In genomic region chr6:3660473-3660872, GRCh38 we compare ENCODE assay signal across 29 cellular contexts.
"Had no signal": no experiment of that assay in that cellular context is flagged by ENCODE, and none has a peak within 500 bp of the region (broad histone marks: within the 10 kb centered on the region; RNA-seq: fewer than 3 reads in every experiment).

No MANE protein-coding gene starts in this region.

- FAIRE-seq: endometrium, endothelial cell of umbilical vein had no signal

- H3K36me3 Mint-ChIP-seq: activated CD4-positive, alpha-beta memory T cell treated with anti-CD3 and anti-CD28 coated beads for 36 hours; activated naive CD4-positive, alpha-beta T cell treated with anti-CD3 and anti-CD28 coated beads, Interleukin-2, amount 10 ng/mL, durations not matched to agents 7 days and 5 days; activated naive CD4-positive, alpha-beta T cell treated with anti-CD3 and anti-CD28 coated beads, Interleukin-2, amount 50 U/mL, for 72 hours; activated naive CD8-positive, alpha-beta T cell treated with anti-CD3 and anti-CD28 coated beads, Interleukin-2, amount 10 ng/mL, durations not matched to agents 7 days and 5 days; brain had no signal

- H3K27ac ChIP-seq: ascending aorta, breast epithelium, cardiac muscle cell, colonic mucosa, epithelial cell of prostate, esophagus squamous epithelium, gastroesophageal sphincter had no signal

- H3K9me3 Mint-ChIP-seq: activated CD4-positive, alpha-beta memory T cell treated with anti-CD3 and anti-CD28 coated beads for 36 hours; activated CD4-positive, alpha-beta T cell treated with anti-CD3 and anti-CD28 coated beads, Interleukin-2, amount 10 ng/mL, durations not matched to agents 24 days and 14 days; activated naive CD4-positive, alpha-beta T cell treated with anti-CD3 and anti-CD28 coated beads, Interleukin-2, amount 10 ng/mL, durations not matched to agents 7 days and 5 days; activated naive CD4-positive, alpha-beta T cell treated with anti-CD3 and anti-CD28 coated beads, Interleukin-2, amount 50 U/mL, for 72 hours; activated naive CD8-positive, alpha-beta T cell treated with anti-CD3 and anti-CD28 coated beads, Interleukin-2, amount 10 ng/mL, durations not matched to agents 7 days and 5 days; activated T-cell treated with anti-CD3 and anti-CD28 coated beads, Interleukin-2, amount 50 U/mL, for 24 hours; activated T-cell treated with anti-CD3 and anti-CD28 coated beads, Interleukin-2, amount 50 U/mL, for 72 hours had no signal

- ATAC-seq: activated CD4-positive, alpha-beta T cell treated with anti-CD3 and anti-CD28 coated beads for 36 hours; activated naive CD4-positive, alpha-beta T cell treated with anti-CD3 and anti-CD28 coated beads, Interleukin-2, amount 50 U/mL, for 72 hours; activated T-cell treated with anti-CD3 and anti-CD28 coated beads, Interleukin-2, amount 50 U/mL, for 72 hours; gastroesophageal sphincter had no signal

- H3K4me3 Mint-ChIP-seq: activated CD4-positive, alpha-beta memory T cell treated with anti-CD3 and anti-CD28 coated beads for 36 hours; activated CD4-positive, alpha-beta T cell treated with anti-CD3 and anti-CD28 coated beads for 36 hours; activated CD4-positive, alpha-beta T cell treated with anti-CD3 and anti-CD28 coated beads, Interleukin-2, amount 10 ng/mL, durations not matched to agents 24 days and 14 days; activated naive CD4-positive, alpha-beta T cell treated with anti-CD3 and anti-CD28 coated beads, Interleukin-2, amount 10 ng/mL, durations not matched to agents 7 days and 5 days; activated naive CD8-positive, alpha-beta T cell treated with anti-CD3 and anti-CD28 coated beads, Interleukin-2, amount 10 ng/mL, durations not matched to agents 7 days and 5 days; activated T-cell treated with anti-CD3 and anti-CD28 coated beads, Interleukin-2, amount 50 U/mL, for 24 hours; activated T-cell treated with anti-CD3 and anti-CD28 coated beads, Interleukin-2, amount 50 U/mL, for 72 hours; brain had no signal

- DNase-seq: activated CD4-positive, alpha-beta memory T cell treated with anti-CD3 and anti-CD28 coated beads for 36 hours; activated CD4-positive, alpha-beta T cell treated with anti-CD3 and anti-CD28 coated beads for 36 hours; activated CD4-positive, alpha-beta T cell treated with anti-CD3 and anti-CD28 coated beads, Interleukin-2, amount 10 ng/mL, durations not matched to agents 24 days and 14 days; activated CD4-positive, CD25-positive, alpha-beta regulatory T cell; activated CD4-positive, CD25-positive, alpha-beta regulatory T cell treated with anti-CD3 and anti-CD28 coated beads, Interleukin-2, amount 50 U/mL, for 72 hours; activated CD8-positive, alpha-beta memory T cell treated with anti-CD3 and anti-CD28 coated beads, Interleukin-2, amount 50 U/mL, for 48 hours; activated gamma-delta T cell; activated naive CD4-positive, alpha-beta T cell; activated naive CD4-positive, alpha-beta T cell treated with anti-CD3 and anti-CD28 coated beads, Interleukin-2, amount 10 ng/mL, durations not matched to agents 7 days and 5 days; activated naive CD8-positive, alpha-beta T cell treated with anti-CD3 and anti-CD28 coated beads, Interleukin-2, amount 10 ng/mL, durations not matched to agents 7 days and 5 days; activated T-cell treated with anti-CD3 and anti-CD28 coated beads for 4 hours; activated T-cell treated with anti-CD3 and anti-CD28 coated beads, Interleukin-2, amount 50 U/mL, for 24 hours; activated T-cell treated with anti-CD3 and anti-CD28 coated beads, Interleukin-2, amount 50 U/mL, for 72 hours; central memory CD4-positive, alpha-beta T cell; cerebellar nuclear complex; colonic mucosa; effector CD8-positive, alpha-beta T cell; esophagus squamous epithelium; foreskin melanocyte; T-helper 2 cell had no signal

- H3K4me1 Mint-ChIP-seq: activated CD4-positive, alpha-beta T cell treated with anti-CD3 and anti-CD28 coated beads for 36 hours; activated CD4-positive, alpha-beta T cell treated with anti-CD3 and anti-CD28 coated beads, Interleukin-2, amount 10 ng/mL, durations not matched to agents 24 days and 14 days; activated naive CD4-positive, alpha-beta T cell treated with anti-CD3 and anti-CD28 coated beads, Interleukin-2, amount 10 ng/mL, durations not matched to agents 7 days and 5 days; activated naive CD8-positive, alpha-beta T cell treated with anti-CD3 and anti-CD28 coated beads, Interleukin-2, amount 10 ng/mL, durations not matched to agents 7 days and 5 days had no signal

- H3K9me3 ChIP-seq: ascending aorta, breast epithelium, colonic mucosa, esophagus squamous epithelium, gastroesophageal sphincter had no signal

- H3K4me1 ChIP-seq: ascending aorta, breast epithelium, colonic mucosa, esophagus squamous epithelium had no signal

- H3K27me3 ChIP-seq: ascending aorta, breast epithelium, cardiac muscle cell, colonic mucosa, esophagus squamous epithelium, gastroesophageal sphincter had no signal

- H3K36me3 ChIP-seq: breast epithelium, cardiac muscle cell, colonic mucosa, esophagus squamous epithelium, gastroesophageal sphincter had no signal

- H3K27ac Mint-ChIP-seq: activated CD4-positive, alpha-beta memory T cell treated with anti-CD3 and anti-CD28 coated beads for 36 hours; activated CD4-positive, alpha-beta T cell treated with anti-CD3 and anti-CD28 coated beads for 36 hours; activated CD4-positive, alpha-beta T cell treated with anti-CD3 and anti-CD28 coated beads, Interleukin-2, amount 10 ng/mL, durations not matched to agents 24 days and 14 days; activated naive CD4-positive, alpha-beta T cell treated with anti-CD3 and anti-CD28 coated beads, Interleukin-2, amount 10 ng/mL, durations not matched to agents 7 days and 5 days; activated naive CD4-positive, alpha-beta T cell treated with anti-CD3 and anti-CD28 coated beads, Interleukin-2, amount 50 U/mL, for 72 hours; activated naive CD8-positive, alpha-beta T cell treated with anti-CD3 and anti-CD28 coated beads, Interleukin-2, amount 10 ng/mL, durations not matched to agents 7 days and 5 days; activated T-cell treated with anti-CD3 and anti-CD28 coated beads, Interleukin-2, amount 50 U/mL, for 24 hours; activated T-cell treated with anti-CD3 and anti-CD28 coated beads, Interleukin-2, amount 50 U/mL, for 72 hours had no signal

- H3K27me3 Mint-ChIP-seq: activated naive CD8-positive, alpha-beta T cell treated with anti-CD3 and anti-CD28 coated beads, Interleukin-2, amount 10 ng/mL, durations not matched to agents 7 days and 5 days; brain had no signal

- H3K4me3 ChIP-seq: ascending aorta, breast epithelium, cardiac muscle cell, colonic mucosa, esophagus squamous epithelium, gastroesophageal sphincter had no signal
